Comparison of ENCODE assay signal across 10 cellular contexts in the genomic region with DNA sequence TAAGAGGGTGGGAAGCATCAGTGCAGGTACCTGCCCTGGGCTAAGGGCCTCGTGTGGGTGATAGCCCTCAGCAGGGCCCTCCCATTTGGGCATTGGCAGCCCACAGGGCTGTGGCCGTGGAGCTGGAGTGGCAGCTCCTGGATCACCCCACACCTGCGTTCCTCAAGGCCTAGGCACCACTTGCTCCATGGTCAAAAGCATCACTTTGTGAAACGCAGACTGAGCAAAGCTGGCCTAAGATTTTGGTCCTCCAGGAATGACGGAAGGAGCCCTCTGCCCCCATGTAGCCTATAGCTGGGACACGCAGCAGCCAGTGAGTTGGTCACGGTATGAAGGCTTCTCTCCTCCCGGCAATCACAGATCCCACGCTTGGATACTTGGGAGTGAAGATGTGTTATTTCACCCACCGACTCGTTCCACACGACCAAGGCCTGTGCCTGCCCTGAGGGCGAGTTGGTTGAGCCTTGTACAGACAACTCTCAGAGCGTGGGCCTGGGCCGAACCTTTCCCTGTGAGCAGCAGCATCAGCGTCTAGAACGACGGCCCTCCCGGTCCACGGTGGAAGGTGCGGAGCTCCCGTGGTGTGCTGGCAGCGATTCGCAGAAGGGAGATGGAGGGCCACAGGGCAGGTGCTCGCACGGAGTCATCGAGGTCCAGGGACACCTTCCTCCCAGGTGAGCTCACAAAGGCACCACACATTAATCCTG. TPM values are rescaled to one million over a fixed set of nuclear protein-coding genes. Genes with fewer than 3 reads are reported as not detected.
DNase-seq lines count a peak whose midpoint lies in the region; ATAC-seq, FAIRE-seq and TF ChIP-seq lines count a peak whose summit lies in the region.
"Had no signal": no experiment of that assay in that cellular context is flagged by ENCODE, and none has a peak within 500 bp of the region (broad histone marks: within the 10 kb centered on the region; RNA-seq: fewer than 3 reads in every experiment).

No MANE protein-coding gene starts in this region.

- H3K4me2 ChIP-seq in keratinocyte (ENCODE audit: control insufficient read depth, extremely low read depth, insufficient read depth, low read depth, low read length) (peak overlapping the region; percentile 44), skeletal muscle satellite cell (ENCODE audit: low read length) (peak overlapping the region; percentile 78)

- no peaks in the 10 kb centered on the region for H3K79me2 ChIP-seq in keratinocyte (ENCODE audit: control insufficient read depth, insufficient read depth, low read length)

- H2AFZ ChIP-seq in keratinocyte (ENCODE audit: control insufficient read depth, low read length), result no peak overlapping the region

- H3K4me3 ChIP-seq in keratinocyte (ENCODE audit: control insufficient read depth in 2 of 3, extremely low read depth in 1 of 3, insufficient read depth in 2 of 3, low read depth in 1 of 3, low read length in 3 of 3), result no peak overlapping the region
- H3K4me3 ChIP-seq in skeletal muscle satellite cell (ENCODE audit: low read length), result peak overlapping the region; percentile 59

- ATAC-seq in GM21447 (IDR thresholded peaks at IDR 0.05; ENCODE audit: unreplicated experiment), result peak; percentile 2
- no peak for ATAC-seq in T-cell (replicated peaks in 1 of 4)

- peaks cover 0 to 26% (median 6%) of the 10 kb centered on the region in 3 donors for H3K9me3 Mint-ChIP-seq in T-cell
- H3K9me3 Mint-ChIP-seq in activated T-helper 2 cell treated with anti-CD3 and anti-CD28 coated beads, Interferon-gamma antibody, Interleukin-2, Interleukin-4, amounts not matched to agents 10 μg/mL and 5 μg/mL and 100 μg/mL, durations not matched to agents 14 hours and 24 hours and 36 hours, result peaks cover 31% of the 10 kb centered on the region

- no peaks in the 10 kb centered on the region for H3K36me3 Mint-ChIP-seq in T-cell
- H3K36me3 Mint-ChIP-seq in activated T-helper 2 cell treated with anti-CD3 and anti-CD28 coated beads, Interferon-gamma antibody, Interleukin-2, Interleukin-4, amounts not matched to agents 10 μg/mL and 5 μg/mL and 100 μg/mL, durations not matched to agents 14 hours and 24 hours and 36 hours (ENCODE audit: low read depth), result peaks cover 8% of the 10 kb centered on the region

- intact Hi-C loops in activated T-helper 2 cell treated with anti-CD3 and anti-CD28 coated beads, Interferon-gamma antibody, Interleukin-2, Interleukin-4, amounts not matched to agents 10 μg/mL and 5 μg/mL and 100 μg/mL, durations not matched to agents 14 hours and 24 hours and 36 hours (cut with micrococcal nuclease), result loop anchor here (1.0 to 10.0 kb wide), 2 partner anchors 440 to 541 kb away; a partner anchor contains a TSS

- DNase-seq in T-cell (peak in 1 of 34 experiments; percentile 16), keratinocyte (ENCODE audit: low read depth, low spot score) (no peak), NOMO-1 treated with DMSO at 0.1 percent for 48 hours (lab: John Stamatoyannopoulos, UW; ENCODE audit: unreplicated experiment) (no peak), UCSD-AML1 (lab: John Stamatoyannopoulos, UW; ENCODE audit: unreplicated experiment) (no peak), AG08395 (ENCODE audit: low spot score) (no peak)
- no peak for DNase-seq in activated T-helper 2 cell treated with anti-CD3 and anti-CD28 coated beads, Interferon-gamma antibody, Interleukin-2, Interleukin-4, amounts not matched to agents 10 μg/mL and 5 μg/mL and 100 μg/mL, durations not matched to agents 14 hours and 24 hours and 36 hours (ENCODE audit: low spot score)
- DNase-seq: DMS79, NCI-H1417 treated with DMSO at 0.1 percent for 48 hours had no signal

- no peak for FAIRE-seq in keratinocyte (lab: Jason Lieb, UNC)

- H3K4me1 ChIP-seq in keratinocyte (ENCODE audit: control insufficient read depth, extremely low read depth, insufficient read depth, low read length), result peaks cover 12% of the 10 kb centered on the region
- peaks cover 30% of the 10 kb centered on the region for H3K4me1 ChIP-seq in skeletal muscle satellite cell (ENCODE audit: control insufficient read depth, insufficient read depth, low read length)

- H3K36me3 ChIP-seq in keratinocyte (ENCODE audit: control insufficient read depth in 2 of 2, extremely low read depth in 1 of 2, insufficient read depth in 2 of 2, low read length in 2 of 2) (peaks cover 8 to 15% of the 10 kb centered on the region in 2 experiments), skeletal muscle satellite cell (ENCODE audit: insufficient read depth, low read length) (no peaks in the 10 kb centered on the region)

- no peaks in the 10 kb centered on the region for H3K9me3 ChIP-seq in keratinocyte (ENCODE audit: control insufficient read depth, low read depth, low read length)
- H3K9me3 ChIP-seq in skeletal muscle satellite cell (replicated peaks; ENCODE audit: low read length), result no peaks in the 10 kb centered on the region

- H3K27me3 ChIP-seq in keratinocyte (ENCODE audit: control insufficient read depth, extremely low read depth, insufficient read depth, low read length), result no peaks in the 10 kb centered on the region
- H3K27me3 ChIP-seq in skeletal muscle satellite cell (ENCODE audit: control insufficient read depth, insufficient read depth, low read length), result no peaks in the 10 kb centered on the region

- H3K27me3 Mint-ChIP-seq in T-cell, result no peaks in the 10 kb centered on the region
- no peaks in the 10 kb centered on the region for H3K27me3 Mint-ChIP-seq in activated T-helper 2 cell treated with anti-CD3 and anti-CD28 coated beads, Interferon-gamma antibody, Interleukin-2, Interleukin-4, amounts not matched to agents 10 μg/mL and 5 μg/mL and 100 μg/mL, durations not matched to agents 14 hours and 24 hours and 36 hours (ENCODE audit: low read depth)

- CTCF ChIA-PET in T-cell (lab: Charles Lee), result interaction anchor here in 1 of 2 donors (1.0 kb wide), 1 partner anchor 508 kb away, joined by 4 read pairs; no protein-coding TSS in a partner anchor

- H3K27ac ChIP-seq in keratinocyte (ENCODE audit: control insufficient read depth, insufficient read depth, low read length), result peak overlapping the region; percentile 63

- peak overlapping the region in 1 of 3 donors; percentile 14 for H3K4me3 Mint-ChIP-seq in T-cell
- no peak overlapping the region for H3K4me3 Mint-ChIP-seq in activated T-helper 2 cell treated with anti-CD3 and anti-CD28 coated beads, Interferon-gamma antibody, Interleukin-2, Interleukin-4, amounts not matched to agents 10 μg/mL and 5 μg/mL and 100 μg/mL, durations not matched to agents 14 hours and 24 hours and 36 hours (ENCODE audit: low read depth)

- no peak overlapping the region for H3K9ac ChIP-seq in keratinocyte (ENCODE audit: control insufficient read depth, extremely low read depth, insufficient read depth, low read length)
- peak overlapping the region; percentile 85 for H3K9ac ChIP-seq in skeletal muscle satellite cell (ENCODE audit: low read depth, low read length)

- TF ChIP-seq CTCF in keratinocyte (optimal IDR thresholded peaks at IDR 0.05 in 1 of 3, IDR thresholded peaks at IDR 0.05 in 1 of 3, conservative IDR thresholded peaks at IDR 0.05 in 1 of 3; ENCODE audit: extremely low read depth in 1 of 3, insufficient read depth in 2 of 3, low read length in 3 of 3), result no peak

- no peaks in the 10 kb centered on the region for H3K9me1 ChIP-seq in keratinocyte (ENCODE audit: control insufficient read depth, extremely low read depth, insufficient read depth, low read length)

- no peaks in the 10 kb centered on the region for H4K20me1 ChIP-seq in keratinocyte (ENCODE audit: control insufficient read depth, extremely low read depth, insufficient read depth, low read length)

- POLR2A ChIA-PET in T-cell (lab: Charles Lee), result interaction anchor here in 1 of 2 donors (0.7 kb wide), 1 partner anchor 509 kb away, joined by 4 read pairs; no protein-coding TSS in a partner anchor

- H3K4me1 Mint-ChIP-seq in T-cell, result peaks cover 7 to 21% (median 15%) of the 10 kb centered on the region in 3 donors
- peaks cover 14% of the 10 kb centered on the region for H3K4me1 Mint-ChIP-seq in activated T-helper 2 cell treated with anti-CD3 and anti-CD28 coated beads, Interferon-gamma antibody, Interleukin-2, Interleukin-4, amounts not matched to agents 10 μg/mL and 5 μg/mL and 100 μg/mL, durations not matched to agents 14 hours and 24 hours and 36 hours (ENCODE audit: low read depth)

- dilution Hi-C loops in keratinocyte (cut with MboI; ENCODE audit: extremely low pct_ligation_motif_present, low sequenced_read_pairs), result no loop called here

- peak overlapping the region; percentile 17 to 36 for H3K27ac Mint-ChIP-seq in T-cell
- no peak overlapping the region for H3K27ac Mint-ChIP-seq in activated T-helper 2 cell treated with anti-CD3 and anti-CD28 coated beads, Interferon-gamma antibody, Interleukin-2, Interleukin-4, amounts not matched to agents 10 μg/mL and 5 μg/mL and 100 μg/mL, durations not matched to agents 14 hours and 24 hours and 36 hours

RNA-seq across cellular contexts. Expression of a gene that starts 39.7 kb away (rescaled TPM):
- under 1 TPM in 3 of 5 donors, not detected in 2; 0.09 to 0.39 (median 0.12) TPM for total RNA-seq in T-cell
- polyA plus RNA-seq in keratinocyte, result 430 to 766 TPM (median 533 TPM) in 3 replicates
- 42.2 TPM for polyA plus RNA-seq in keratinocyte (2011; ENCODE audit: low read depth)
- 209 and 304 TPM in 2 replicates for polyA plus RNA-seq in keratinocyte (2011; cell fraction: cytosol; rRNA removed)
- polyA plus RNA-seq in keratinocyte (2011; cell fraction: nucleus; rRNA removed), result 1,129 and 1,230 TPM in 2 replicates
- 53.4 and 789 TPM in 2 replicates for polyA plus RNA-seq in keratinocyte (2012; ENCODE audit: low replicate concordance)
- 914 to 1,886 TPM (median 1,202 TPM) in 3 replicates for polyA minus RNA-seq in keratinocyte
- 896 TPM for polyA minus RNA-seq in keratinocyte (2011; cell fraction: cytosol; rRNA and poly(A)+ RNA removed)
- 2,075 and 2,586 TPM in 2 replicates for polyA minus RNA-seq in keratinocyte (2011; cell fraction: nucleus; rRNA and poly(A)+ RNA removed)
- total RNA-seq in skeletal muscle satellite cell (2012; rRNA removed), result 73.8 and 79.5 TPM in 2 replicates
- total RNA-seq in activated T-helper 2 cell treated with anti-CD3 and anti-CD28 coated beads, Interferon-gamma antibody, Interleukin-2, Interleukin-4, amounts not matched to agents 10 μg/mL and 5 μg/mL and 100 μg/mL, durations not matched to agents 14 hours and 24 hours and 36 hours, result not detected in 2 replicates
